1 cellular context compared by ENCODE assay signal in the genomic region with DNA sequence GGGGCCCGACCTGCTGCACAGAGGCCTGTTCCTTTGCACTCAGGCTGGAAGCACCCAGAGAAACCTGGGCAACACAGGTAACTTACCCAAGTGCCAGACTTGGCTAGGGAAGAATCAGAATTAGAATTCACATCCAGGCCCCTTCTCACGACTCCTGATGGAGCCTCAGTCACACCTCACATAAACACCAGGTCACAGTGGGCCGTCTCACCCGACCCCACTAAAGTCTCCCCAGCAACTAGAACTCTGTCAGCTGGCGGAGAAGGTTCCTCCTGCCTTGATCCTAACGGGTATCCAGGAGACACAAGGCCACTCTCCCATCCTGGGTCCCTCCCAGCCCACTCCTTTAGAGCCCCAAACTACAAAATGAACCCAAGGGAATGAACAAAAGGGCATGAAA.
TF ChIP-seq lines count a peak whose summit lies in the region.

No MANE protein-coding gene starts in this region.

TF ChIP-seq in H1, 55 proteins besides CTCF, POLR2A, EP300 and RAD21:
- TF ChIP-seq GABPA (IDR thresholded peaks at IDR 0.05; ENCODE audit: borderline replicate concordance, insufficient read depth, low read length) (no peak), TCF12 (IDR thresholded peaks at IDR 0.05; ENCODE audit: low read depth, low read length) (no peak), CHD7 (IDR thresholded peaks at IDR 0.05; ENCODE audit: insufficient replicate concordance, low read length) (no peak), TAF1 (IDR thresholded peaks at IDR 0.05; ENCODE audit: low read depth, low read length) (no peak), SIRT6 (IDR thresholded peaks at IDR 0.05; ENCODE audit: low read length) (no peak), BRCA1 (IDR thresholded peaks at IDR 0.05; ENCODE audit: low read depth, low read length) (no peak), E2F6 (IDR thresholded peaks at IDR 0.05) (no peak), RBBP5 (IDR thresholded peaks at IDR 0.05; ENCODE audit: borderline replicate concordance, low read depth, low read length) (no peak), EGR1 (IDR thresholded peaks at IDR 0.05; ENCODE audit: borderline replicate concordance, low read depth, low read length) (no peak), RFX5 (IDR thresholded peaks at IDR 0.05; ENCODE audit: borderline replicate concordance, low read depth, low read length) (no peak), CTBP2 (IDR thresholded peaks at IDR 0.05; ENCODE audit: borderline replicate concordance, insufficient read depth, insufficient read length, low read length) (no peak), CEBPB (IDR thresholded peaks at IDR 0.05; ENCODE audit: low read depth, low read length) (no peak), NRF1 (IDR thresholded peaks at IDR 0.05; ENCODE audit: low read depth, low read length) (no peak), JUN (IDR thresholded peaks at IDR 0.05; ENCODE audit: low read depth, low read length) (no peak), YY1 (IDR thresholded peaks at IDR 0.05; ENCODE audit: low read depth, low read length) (no peak), SUZ12 (IDR thresholded peaks at IDR 0.05; ENCODE audit: low read length) (no peak), CBX5 (IDR thresholded peaks at IDR 0.05; ENCODE audit: low read depth, low read length) (no peak), ZNF274 (IDR thresholded peaks at IDR 0.05; ENCODE audit: borderline replicate concordance, extremely low read depth, low read length) (no peak)
TF ChIP-seq in H1: peak in this region for 0.
